In genomic region chr1:156338180-156338973, GRCh38 we compare ENCODE assay signal across 8 cellular contexts. TPM values are rescaled to one million over a fixed set of nuclear protein-coding genes. Genes with fewer than 3 reads are reported as not detected.
DNase-seq lines count a peak whose midpoint lies in the region; ATAC-seq, FAIRE-seq and TF ChIP-seq lines count a peak whose summit lies in the region.

TSS of gene CCT3 (minus strand) at chr1:156338292. CDS start at chr1:156338184, 108 bp downstream.
TSS of gene TSACC (plus strand) at chr1:156338526. CDS start at chr1:156339758, 1,232 bp downstream.

- H3K4me1 Mint-ChIP-seq in stimulated activated naive CD8-positive, alpha-beta T cell treated with anti-CD3 and anti-CD28 coated beads, Interleukin-15, amount 100 ng/mL, for 72 hours: peaks cover 39% of the 10 kb centered on the region

- H3K9me3 ChIP-seq in MM.1S (replicated peaks; ENCODE audit: insufficient read depth, low read length) (no peaks in the 10 kb centered on the region), neural cell (ENCODE audit: low read length) (no peaks in the 10 kb centered on the region)

- no peak for TF ChIP-seq RAD21 in neural cell (conservative IDR thresholded peaks at IDR 0.05)

- H3K27me3 Mint-ChIP-seq in stimulated activated naive CD8-positive, alpha-beta T cell treated with anti-CD3 and anti-CD28 coated beads, Interleukin-15, amount 100 ng/mL, for 72 hours: no peaks in the 10 kb centered on the region

- no peaks in the 10 kb centered on the region for H3K27me3 ChIP-seq in MM.1S (replicated peaks; ENCODE audit: insufficient read depth, low read length)
- H3K27me3 ChIP-seq in neural cell (ENCODE audit: insufficient read depth, low read depth, low read length): no peaks in the 10 kb centered on the region

- peak within 1 kb of the TSS; percentile 94 to 97 for H3K27ac Mint-ChIP-seq in stimulated activated naive CD8-positive, alpha-beta T cell treated with anti-CD3 and anti-CD28 coated beads, Interleukin-15, amount 100 ng/mL, for 72 hours

- H2AFZ ChIP-seq in MM.1S (ENCODE audit: low read length): peak within 1 kb of the TSS; percentile 77
- peak within 1 kb of the TSS; percentile 59 for H2AFZ ChIP-seq in neural cell (ENCODE audit: low read depth, low read length)

- peak within 1 kb of the TSS; percentile 79 for H3K9ac ChIP-seq in MM.1S (ENCODE audit: low read length)
- H3K9ac ChIP-seq in neural cell (ENCODE audit: low read length): peak within 1 kb of the TSS; percentile 79

- peak within 1 kb of the TSS; percentile 65 for H3K4me2 ChIP-seq in MM.1S (ENCODE audit: low read depth, low read length)
- H3K4me2 ChIP-seq in neural cell (ENCODE audit: low read length): peak within 1 kb of the TSS; percentile 53

- H3F3A ChIP-seq in MM.1S (ENCODE audit: insufficient read depth, low read length): peaks cover 19% of the 10 kb centered on the region
- H3F3A ChIP-seq in neural cell (ENCODE audit: insufficient read depth, low read length, poor library complexity, severe bottlenecking): no peaks in the 10 kb centered on the region

- H3K4me3 ChIP-seq in MM.1S (ENCODE audit: low read length): peak within 1 kb of the TSS; percentile 93
- peak within 1 kb of the TSS; percentile 72 to 75 for H3K4me3 ChIP-seq in foreskin fibroblast (ENCODE audit: low read depth in 1 of 2, low read length in 2 of 2)
- peak within 1 kb of the TSS; percentile 82 for H3K4me3 ChIP-seq in neural cell (ENCODE audit: low read length)

- H3K27ac ChIP-seq in MM.1S (ENCODE audit: low read length): peak within 1 kb of the TSS; percentile 83
- H3K27ac ChIP-seq in neural cell (ENCODE audit: low read length): peak within 1 kb of the TSS; percentile 75

- H4K20me1 ChIP-seq in MM.1S (ENCODE audit: insufficient read depth, low read length) (peaks cover 12% of the 10 kb centered on the region; the same call in 1 of the 2 replicates), neural cell (ENCODE audit: insufficient read depth) (no peaks in the 10 kb centered on the region)

- peaks cover 9% of the 10 kb centered on the region; the same call in 1 of the 2 replicates for H3K4me1 ChIP-seq in MM.1S (ENCODE audit: low read length)

- peak within 1 kb of the TSS; percentile 96 to 98 for H3K4me3 Mint-ChIP-seq in stimulated activated naive CD8-positive, alpha-beta T cell treated with anti-CD3 and anti-CD28 coated beads, Interleukin-15, amount 100 ng/mL, for 72 hours

- DNase-seq in HCEC 1CT (peak; percentile 100), MM.1S (peak; percentile 100), SHP77 treated with DMSO at 0.1 percent for 48 hours (lab: John Stamatoyannopoulos, UW) (peak; percentile 100), activated gamma-delta T cell treated with Interleukin-2 at 50 U/mL for 16 hours (peak; percentile 99), foreskin fibroblast (peak; percentile 100)
- DNase-seq in stimulated activated naive CD8-positive, alpha-beta T cell treated with anti-CD3 and anti-CD28 coated beads, Interleukin-15, amount 100 ng/mL, for 72 hours: peak; percentile 100

- TF ChIP-seq EP300 in neural cell (conservative IDR thresholded peaks at IDR 0.05; ENCODE audit: poor library complexity, severe bottlenecking): no peak

- peak; percentile 97 for FAIRE-seq in G401.6 (lab: Jason Lieb, UNC)

- H3K36me3 ChIP-seq in MM.1S (replicated peaks; ENCODE audit: insufficient read depth, low read length) (peaks cover 14% of the 10 kb centered on the region), neural cell (ENCODE audit: insufficient read depth, low read length) (peaks cover 12% of the 10 kb centered on the region)

- TF ChIP-seq CTCF in MM.1S (IDR thresholded peaks at IDR 0.05; ENCODE audit: low read length) (no peak), foreskin fibroblast (IDR thresholded peaks at IDR 0.05; ENCODE audit: low read depth, low read length) (no peak), neural cell (IDR thresholded peaks at IDR 0.05; ENCODE audit: poor library complexity, severe bottlenecking) (no peak)

- H3K9me3 Mint-ChIP-seq in stimulated activated naive CD8-positive, alpha-beta T cell treated with anti-CD3 and anti-CD28 coated beads, Interleukin-15, amount 100 ng/mL, for 72 hours: no peaks in the 10 kb centered on the region

- ATAC-seq in stimulated activated naive CD8-positive, alpha-beta T cell treated with anti-CD3 and anti-CD28 coated beads, Interleukin-15, amount 100 ng/mL, for 72 hours: peak; percentile 96

- no peaks in the 10 kb centered on the region for H3K9me2 ChIP-seq in MM.1S (replicated peaks; ENCODE audit: insufficient read depth, low read length)
- H3K9me2 ChIP-seq in neural cell (ENCODE audit: insufficient read depth, low read length): no peaks in the 10 kb centered on the region

- H3K79me2 ChIP-seq in MM.1S (ENCODE audit: low read length) (peaks cover 47% of the 10 kb centered on the region), neural cell (replicated peaks; ENCODE audit: insufficient read depth, low read length) (peaks cover 29% of the 10 kb centered on the region)

TF ChIP-seq in neural cell, 6 proteins besides CTCF, POLR2A, EP300 and RAD21:
- TF ChIP-seq REST (IDR thresholded peaks at IDR 0.05; ENCODE audit: borderline replicate concordance) (peak; percentile 61), MXI1 (conservative IDR thresholded peaks at IDR 0.05; ENCODE audit: poor library complexity, severe bottlenecking) (peak; percentile 99), EZH2 (IDR thresholded peaks at IDR 0.05; ENCODE audit: borderline replicate concordance, insufficient read depth, low read length, poor library complexity, severe bottlenecking) (no peak), SMC3 (conservative IDR thresholded peaks at IDR 0.05; ENCODE audit: poor library complexity) (peak; percentile 35), TAF1 (IDR thresholded peaks at IDR 0.05; ENCODE audit: low read depth) (peak; percentile 22), POLR2AphosphoS5 (IDR thresholded peaks at IDR 0.05) (peak; percentile 79)

RNA-seq across cellular contexts. Expression of gene CCT3, which starts in this region (rescaled TPM):
- polyA plus RNA-seq in neural cell: 288 and 326 TPM in 2 replicates
- polyA minus RNA-seq in neural cell: 286 and 301 TPM in 2 replicates

RNA-seq across cellular contexts. Expression of gene TSACC, which starts in this region (rescaled TPM):
- not detected in 2 replicates for polyA plus RNA-seq in neural cell
- polyA minus RNA-seq in neural cell: not detected in 2 replicates

Comparison
In these comparisons a context has a peak if more than half of its experiments do, and no peak if none do; other contexts are left out.
1. Peak in every context shown above with its lines: DNase-seq, ATAC-seq, H3K4me3 ChIP-seq and H3K27ac ChIP-seq.